ENCODE assay signal across 1 cellular context in the genomic region with DNA sequence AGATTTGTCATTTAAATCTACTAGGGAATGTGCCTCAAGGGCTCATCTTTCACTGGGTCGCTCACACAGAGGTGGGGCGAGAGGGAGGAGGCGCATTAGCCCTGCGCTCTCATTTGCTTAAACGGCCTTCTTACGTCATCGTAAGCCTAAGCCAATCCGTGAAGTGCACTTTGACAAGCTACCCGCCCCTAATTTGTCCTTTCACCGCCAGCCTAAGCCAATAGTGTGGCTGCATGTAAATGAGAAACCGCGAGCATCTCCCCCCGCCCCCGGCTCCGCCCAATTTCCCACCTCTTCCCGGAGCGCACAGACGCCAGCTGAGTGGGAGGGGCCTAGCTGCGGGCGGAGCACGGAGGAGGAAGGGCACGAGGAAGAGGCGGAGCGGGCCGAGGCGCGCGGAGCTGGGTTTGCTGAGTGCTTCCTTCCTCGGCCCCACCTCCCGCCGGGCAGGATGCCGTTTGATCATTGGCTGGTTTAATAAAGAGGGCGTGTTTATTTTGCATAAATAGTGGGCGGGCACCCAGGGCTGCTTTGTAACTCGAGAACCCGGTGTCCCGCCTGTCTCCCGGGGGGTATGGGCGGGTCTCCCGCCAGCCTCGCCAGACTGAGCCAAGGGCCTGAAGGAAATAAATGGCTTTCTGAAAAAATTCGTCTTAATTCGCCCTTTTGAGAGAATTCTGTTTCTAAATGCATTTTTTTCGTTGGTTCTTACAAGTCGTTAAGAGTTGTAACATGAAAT.
A peak's percentile ranks its signal among the peaks of the same experiment; 100 is the strongest.
TF ChIP-seq lines count a peak whose summit lies in the region.

No MANE protein-coding gene starts in this region.

TF ChIP-seq in K562, 482 proteins besides CTCF, POLR2A, EP300 and RAD21 (continued from another document and continues in another):
- TF ChIP-seq, protein P1, sequence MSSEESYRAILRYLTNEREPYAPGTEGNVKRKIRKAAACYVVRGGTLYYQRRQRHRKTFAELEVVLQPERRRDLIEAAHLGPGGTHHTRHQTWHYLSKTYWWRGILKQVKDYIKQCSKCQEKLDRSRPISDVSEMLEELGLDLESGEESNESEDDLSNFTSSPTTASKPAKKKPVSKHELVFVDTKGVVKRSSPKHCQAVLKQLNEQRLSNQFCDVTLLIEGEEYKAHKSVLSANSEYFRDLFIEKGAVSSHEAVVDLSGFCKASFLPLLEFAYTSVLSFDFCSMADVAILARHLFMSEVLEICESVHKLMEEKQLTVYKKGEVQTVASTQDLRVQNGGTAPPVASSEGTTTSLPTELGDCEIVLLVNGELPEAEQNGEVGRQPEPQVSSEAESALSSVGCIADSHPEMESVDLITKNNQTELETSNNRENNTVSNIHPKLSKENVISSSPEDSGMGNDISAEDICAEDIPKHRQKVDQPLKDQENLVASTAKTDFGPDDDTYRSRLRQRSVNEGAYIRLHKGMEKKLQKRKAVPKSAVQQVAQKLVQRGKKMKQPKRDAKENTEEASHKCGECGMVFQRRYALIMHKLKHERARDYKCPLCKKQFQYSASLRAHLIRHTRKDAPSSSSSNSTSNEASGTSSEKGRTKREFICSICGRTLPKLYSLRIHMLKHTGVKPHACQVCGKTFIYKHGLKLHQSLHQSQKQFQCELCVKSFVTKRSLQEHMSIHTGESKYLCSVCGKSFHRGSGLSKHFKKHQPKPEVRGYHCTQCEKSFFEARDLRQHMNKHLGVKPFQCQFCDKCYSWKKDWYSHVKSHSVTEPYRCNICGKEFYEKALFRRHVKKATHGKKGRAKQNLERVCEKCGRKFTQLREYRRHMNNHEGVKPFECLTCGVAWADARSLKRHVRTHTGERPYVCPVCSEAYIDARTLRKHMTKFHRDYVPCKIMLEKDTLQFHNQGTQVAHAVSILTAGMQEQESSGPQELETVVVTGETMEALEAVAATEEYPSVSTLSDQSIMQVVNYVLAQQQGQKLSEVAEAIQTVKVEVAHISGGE (CRISPR knock-in tag; IDR thresholded peaks at IDR 0.05): peak in 1 of 3 experiments; percentile 69; a peak in 2 of 6 replicates
- TF ChIP-seq, protein P2, sequence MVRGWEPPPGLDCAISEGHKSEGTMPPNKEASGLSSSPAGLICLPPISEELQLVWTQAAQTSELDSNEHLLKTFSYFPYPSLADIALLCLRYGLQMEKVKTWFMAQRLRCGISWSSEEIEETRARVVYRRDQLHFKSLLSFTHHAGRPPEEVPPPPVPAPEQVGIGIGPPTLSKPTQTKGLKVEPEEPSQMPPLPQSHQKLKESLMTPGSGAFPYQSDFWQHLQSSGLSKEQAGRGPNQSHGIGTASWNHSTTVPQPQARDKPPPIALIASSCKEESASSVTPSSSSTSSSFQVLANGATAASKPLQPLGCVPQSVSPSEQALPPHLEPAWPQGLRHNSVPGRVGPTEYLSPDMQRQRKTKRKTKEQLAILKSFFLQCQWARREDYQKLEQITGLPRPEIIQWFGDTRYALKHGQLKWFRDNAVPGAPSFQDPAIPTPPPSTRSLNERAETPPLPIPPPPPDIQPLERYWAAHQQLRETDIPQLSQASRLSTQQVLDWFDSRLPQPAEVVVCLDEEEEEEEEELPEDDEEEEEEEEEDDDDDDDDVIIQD (CRISPR knock-in tag; IDR thresholded peaks at IDR 0.05): no peak
- TF ChIP-seq, protein P3, sequence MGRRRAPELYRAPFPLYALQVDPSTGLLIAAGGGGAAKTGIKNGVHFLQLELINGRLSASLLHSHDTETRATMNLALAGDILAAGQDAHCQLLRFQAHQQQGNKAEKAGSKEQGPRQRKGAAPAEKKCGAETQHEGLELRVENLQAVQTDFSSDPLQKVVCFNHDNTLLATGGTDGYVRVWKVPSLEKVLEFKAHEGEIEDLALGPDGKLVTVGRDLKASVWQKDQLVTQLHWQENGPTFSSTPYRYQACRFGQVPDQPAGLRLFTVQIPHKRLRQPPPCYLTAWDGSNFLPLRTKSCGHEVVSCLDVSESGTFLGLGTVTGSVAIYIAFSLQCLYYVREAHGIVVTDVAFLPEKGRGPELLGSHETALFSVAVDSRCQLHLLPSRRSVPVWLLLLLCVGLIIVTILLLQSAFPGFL (CRISPR knock-in tag; IDR thresholded peaks at IDR 0.05): no peak
- TF ChIP-seq, protein P4, sequence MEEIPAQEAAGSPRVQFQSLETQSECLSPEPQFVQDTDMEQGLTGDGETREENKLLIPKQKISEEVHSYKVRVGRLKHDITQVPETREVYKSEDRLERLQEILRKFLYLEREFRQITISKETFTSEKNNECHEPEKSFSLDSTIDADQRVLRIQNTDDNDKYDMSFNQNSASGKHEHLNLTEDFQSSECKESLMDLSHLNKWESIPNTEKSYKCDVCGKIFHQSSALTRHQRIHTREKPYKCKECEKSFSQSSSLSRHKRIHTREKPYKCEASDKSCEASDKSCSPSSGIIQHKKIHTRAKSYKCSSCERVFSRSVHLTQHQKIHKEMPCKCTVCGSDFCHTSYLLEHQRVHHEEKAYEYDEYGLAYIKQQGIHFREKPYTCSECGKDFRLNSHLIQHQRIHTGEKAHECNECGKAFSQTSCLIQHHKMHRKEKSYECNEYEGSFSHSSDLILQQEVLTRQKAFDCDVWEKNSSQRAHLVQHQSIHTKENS (CRISPR knock-in tag; IDR thresholded peaks at IDR 0.05): no peak
- TF ChIP-seq ZNF263 (CRISPR knock-in tag; IDR thresholded peaks at IDR 0.05; ENCODE audit: borderline replicate concordance) (peak; percentile 68; the same call in 1 of the 2 replicates), NRF1 (conservative IDR thresholded peaks at IDR 0.05 in 1 of 2, IDR thresholded peaks at IDR 0.05 in 1 of 2) (peak; percentile 90 to 92), ZNF584 (CRISPR knock-in tag; IDR thresholded peaks at IDR 0.05; ENCODE audit: low read depth) (no peak), MYC (IDR thresholded peaks at IDR 0.05; ENCODE audit: low read depth, low read length) (peak; percentile 52), MYC (CRISPR knock-in tag; IDR thresholded peaks at IDR 0.05; ENCODE audit: borderline replicate concordance, low read depth) (no peak), ZNF3 (CRISPR knock-in tag; IDR thresholded peaks at IDR 0.05) (peak; percentile 82), NEUROD1 (IDR thresholded peaks at IDR 0.05; ENCODE audit: borderline replicate concordance, low read depth, low read length, partially characterized antibody) (peak; percentile 78), MBD2 (IDR thresholded peaks at IDR 0.05; ENCODE audit: borderline replicate concordance, low read depth) (0 out of 2 replicates have a peak, but pooled peaks have one; percentile 72), POLR2G (IDR thresholded peaks at IDR 0.05; ENCODE audit: low read depth, low read length) (peak; percentile 78), EGR1 (conservative IDR thresholded peaks at IDR 0.05) (peak; percentile 59), L3MBTL2 (IDR thresholded peaks at IDR 0.05) (peak; percentile 69), BMI1 (IDR thresholded peaks at IDR 0.05; ENCODE audit: low read length) (peak; percentile 64), ZBTB7A (IDR thresholded peaks at IDR 0.05; ENCODE audit: borderline replicate concordance, control insufficient read depth, low read depth, low read length) (peak; percentile 61; the same call in 1 of the 2 replicates), NFYB (IDR thresholded peaks at IDR 0.05; ENCODE audit: extremely low read depth, insufficient read length) (peak; percentile 79), SMARCB1 (IDR thresholded peaks at IDR 0.05; ENCODE audit: insufficient read length, low read depth) (no peak), JUND (IDR thresholded peaks at IDR 0.05; ENCODE audit: borderline replicate concordance, low read depth, low read length) (peak; percentile 40; the same call in 1 of the 2 replicates), JUND (tag; IDR thresholded peaks at IDR 0.05; ENCODE audit: borderline replicate concordance, low read depth, low read length) (peak; percentile 60; the same call in 1 of the 3 replicates), RB1 (IDR thresholded peaks at IDR 0.05; ENCODE audit: low read depth) (peak; percentile 60; the same call in 1 of the 2 replicates), CXXC5 (CRISPR knock-in tag; IDR thresholded peaks at IDR 0.05) (peak; percentile 77), CREB1 (IDR thresholded peaks at IDR 0.05) (peak; percentile 81), CREB1 (CRISPR knock-in tag; IDR thresholded peaks at IDR 0.05) (peak; percentile 79; the same call in 1 of the 2 replicates), ZNF354B (CRISPR knock-in tag; IDR thresholded peaks at IDR 0.05) (no peak), HNRNPLL (IDR thresholded peaks at IDR 0.05; ENCODE audit: low read depth, low read length, poor library complexity, severe bottlenecking) (peak; percentile 73), FOS (IDR thresholded peaks at IDR 0.05; ENCODE audit: extremely low read depth, insufficient read length) (peak; percentile 75), CEBPB (tag; IDR thresholded peaks at IDR 0.05) (peak; percentile 70; the same call in 1 of the 2 replicates), OTX1 (CRISPR knock-in tag; IDR thresholded peaks at IDR 0.05) (no peak), SP2 (IDR thresholded peaks at IDR 0.05; ENCODE audit: extremely low read depth, low read depth, low read length, poor library complexity, severe bottlenecking) (no peak), TBP (optimal IDR thresholded peaks at IDR 0.05; ENCODE audit: low read depth, low read length) (peak; percentile 71), SP1 (CRISPR knock-in tag; IDR thresholded peaks at IDR 0.05) (peak; percentile 98), MXI1 (IDR thresholded peaks at IDR 0.05; ENCODE audit: low read depth, low read length) (peak; percentile 32), MAZ (CRISPR knock-in tag; conservative IDR thresholded peaks at IDR 0.05 in 1 of 2, IDR thresholded peaks at IDR 0.05 in 1 of 2) (peak; percentile 79 to 95), KLF13 (tag; IDR thresholded peaks at IDR 0.05; ENCODE audit: borderline replicate concordance, low read depth) (peak; percentile 64; the same call in 1 of the 2 replicates), DACH1 (IDR thresholded peaks at IDR 0.05; ENCODE audit: partially characterized antibody) (peak; percentile 87)
- TF ChIP-seq, protein P5, sequence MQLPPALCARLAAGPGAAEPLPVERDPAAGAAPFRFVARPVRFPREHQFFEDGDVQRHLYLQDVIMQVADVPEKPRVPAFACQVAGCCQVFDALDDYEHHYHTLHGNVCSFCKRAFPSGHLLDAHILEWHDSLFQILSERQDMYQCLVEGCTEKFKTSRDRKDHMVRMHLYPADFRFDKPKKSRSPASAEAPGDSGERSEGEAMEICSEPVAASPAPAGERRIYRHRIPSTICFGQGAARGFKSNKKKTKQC (CRISPR knock-in tag; IDR thresholded peaks at IDR 0.05): no peak
- TF ChIP-seq, protein P6, sequence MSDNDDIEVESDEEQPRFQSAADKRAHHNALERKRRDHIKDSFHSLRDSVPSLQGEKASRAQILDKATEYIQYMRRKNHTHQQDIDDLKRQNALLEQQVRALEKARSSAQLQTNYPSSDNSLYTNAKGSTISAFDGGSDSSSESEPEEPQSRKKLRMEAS (CRISPR knock-in tag; IDR thresholded peaks at IDR 0.05): peak; percentile 78
- TF ChIP-seq, protein P7, sequence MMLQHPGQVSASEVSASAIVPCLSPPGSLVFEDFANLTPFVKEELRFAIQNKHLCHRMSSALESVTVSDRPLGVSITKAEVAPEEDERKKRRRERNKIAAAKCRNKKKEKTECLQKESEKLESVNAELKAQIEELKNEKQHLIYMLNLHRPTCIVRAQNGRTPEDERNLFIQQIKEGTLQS (IDR thresholded peaks at IDR 0.05): peak; percentile 98
- TF ChIP-seq, protein P7 (CRISPR knock-in tag; conservative IDR thresholded peaks at IDR 0.05): no peak
- TF ChIP-seq, protein P8, sequence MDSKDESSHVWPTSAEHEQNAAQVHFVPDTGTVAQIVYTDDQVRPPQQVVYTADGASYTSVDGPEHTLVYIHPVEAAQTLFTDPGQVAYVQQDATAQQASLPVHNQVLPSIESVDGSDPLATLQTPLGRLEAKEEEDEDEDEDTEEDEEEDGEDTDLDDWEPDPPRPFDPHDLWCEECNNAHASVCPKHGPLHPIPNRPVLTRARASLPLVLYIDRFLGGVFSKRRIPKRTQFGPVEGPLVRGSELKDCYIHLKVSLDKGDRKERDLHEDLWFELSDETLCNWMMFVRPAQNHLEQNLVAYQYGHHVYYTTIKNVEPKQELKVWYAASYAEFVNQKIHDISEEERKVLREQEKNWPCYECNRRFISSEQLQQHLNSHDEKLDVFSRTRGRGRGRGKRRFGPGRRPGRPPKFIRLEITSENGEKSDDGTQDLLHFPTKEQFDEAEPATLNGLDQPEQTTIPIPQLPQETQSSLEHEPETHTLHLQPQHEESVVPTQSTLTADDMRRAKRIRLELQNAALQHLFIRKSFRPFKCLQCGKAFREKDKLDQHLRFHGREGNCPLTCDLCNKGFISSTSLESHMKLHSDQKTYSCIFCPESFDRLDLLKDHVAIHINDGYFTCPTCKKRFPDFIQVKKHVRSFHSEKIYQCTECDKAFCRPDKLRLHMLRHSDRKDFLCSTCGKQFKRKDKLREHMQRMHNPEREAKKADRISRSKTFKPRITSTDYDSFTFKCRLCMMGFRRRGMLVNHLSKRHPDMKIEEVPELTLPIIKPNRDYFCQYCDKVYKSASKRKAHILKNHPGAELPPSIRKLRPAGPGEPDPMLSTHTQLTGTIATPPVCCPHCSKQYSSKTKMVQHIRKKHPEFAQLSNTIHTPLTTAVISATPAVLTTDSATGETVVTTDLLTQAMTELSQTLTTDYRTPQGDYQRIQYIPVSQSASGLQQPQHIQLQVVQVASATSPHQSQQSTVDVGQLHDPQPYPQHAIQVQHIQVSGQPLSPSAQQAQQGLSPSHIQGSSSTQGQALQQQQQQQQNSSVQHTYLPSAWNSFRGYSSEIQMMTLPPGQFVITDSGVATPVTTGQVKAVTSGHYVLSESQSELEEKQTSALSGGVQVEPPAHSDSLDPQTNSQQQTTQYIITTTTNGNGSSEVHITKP (IDR thresholded peaks at IDR 0.05; ENCODE audit: partially characterized antibody): peak; percentile 16
- TF ChIP-seq, protein P9, sequence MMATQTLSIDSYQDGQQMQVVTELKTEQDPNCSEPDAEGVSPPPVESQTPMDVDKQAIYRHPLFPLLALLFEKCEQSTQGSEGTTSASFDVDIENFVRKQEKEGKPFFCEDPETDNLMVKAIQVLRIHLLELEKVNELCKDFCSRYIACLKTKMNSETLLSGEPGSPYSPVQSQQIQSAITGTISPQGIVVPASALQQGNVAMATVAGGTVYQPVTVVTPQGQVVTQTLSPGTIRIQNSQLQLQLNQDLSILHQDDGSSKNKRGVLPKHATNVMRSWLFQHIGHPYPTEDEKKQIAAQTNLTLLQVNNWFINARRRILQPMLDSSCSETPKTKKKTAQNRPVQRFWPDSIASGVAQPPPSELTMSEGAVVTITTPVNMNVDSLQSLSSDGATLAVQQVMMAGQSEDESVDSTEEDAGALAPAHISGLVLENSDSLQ (IDR thresholded peaks at IDR 0.05): peak; percentile 72
- TF ChIP-seq, protein P10, sequence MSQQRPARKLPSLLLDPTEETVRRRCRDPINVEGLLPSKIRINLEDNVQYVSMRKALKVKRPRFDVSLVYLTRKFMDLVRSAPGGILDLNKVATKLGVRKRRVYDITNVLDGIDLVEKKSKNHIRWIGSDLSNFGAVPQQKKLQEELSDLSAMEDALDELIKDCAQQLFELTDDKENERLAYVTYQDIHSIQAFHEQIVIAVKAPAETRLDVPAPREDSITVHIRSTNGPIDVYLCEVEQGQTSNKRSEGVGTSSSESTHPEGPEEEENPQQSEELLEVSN (IDR thresholded peaks at IDR 0.05; ENCODE audit: borderline replicate concordance in 1 of 2, extremely low read depth in 1 of 2, insufficient read depth in 1 of 2, insufficient read length in 1 of 2, low read depth in 1 of 2, low read length in 1 of 2, poor library complexity in 1 of 2, severe bottlenecking in 1 of 2): peak in 1 of 2 experiments; percentile 58
